Comparison of ENCODE assay signal across 22 cellular contexts in genomic region chr3:197690754-197691153, GRCh38. TPM values are rescaled to one million over a fixed set of nuclear protein-coding genes. Genes with fewer than 3 reads are reported as not detected.
A peak's percentile ranks its signal among the peaks of the same experiment; 100 is the strongest.
DNase-seq lines count a peak whose midpoint lies in the region; ATAC-seq, FAIRE-seq and TF ChIP-seq lines count a peak whose summit lies in the region.
"Had no signal": no experiment of that assay in that cellular context is flagged by ENCODE, and none has a peak within 500 bp of the region (broad histone marks: within the 10 kb centered on the region; RNA-seq: fewer than 3 reads in every experiment).

No MANE protein-coding gene starts in this region.

- POLR2A ChIA-PET in GM12878 (lab: Charles Lee): no interaction called here

- H3K27ac Mint-ChIP-seq in GM23338: no peak overlapping the region
- H3K27ac Mint-ChIP-seq: CD14-positive monocyte; CD4-positive, alpha-beta T cell had no signal

- H3K36me3 ChIP-seq in GM23338 (ENCODE audit: insufficient read depth) (peaks cover 11% of the 10 kb centered on the region; the same call in 1 of the 2 replicates), GM12878 (ENCODE audit: control insufficient read depth in 2 of 2, insufficient read depth in 2 of 2, low read length in 1 of 2) (peaks cover 34 to 47% of the 10 kb centered on the region in 2 experiments)
- H3K36me3 ChIP-seq: BE2C had no signal

- peaks cover 11% of the 10 kb centered on the region for H3K36me3 Mint-ChIP-seq in GM23338 (ENCODE audit: low read depth)

- H3K4me2 ChIP-seq in GM23338: no peak overlapping the region
- no peak overlapping the region for H3K4me2 ChIP-seq in GM12878 (ENCODE audit: control insufficient read depth, insufficient read depth)
- H3K4me2 ChIP-seq: BLaER1 treated with 17β-estradiol and CSF1 and Interleukin-3, amounts not matched to agents 10 nM and 100 nM had no signal

- peak; percentile 57 for ATAC-seq in Right ventricle myocardium superior (ENCODE audit: poor library complexity)
- ATAC-seq in GM23338: no peak
- ATAC-seq in GM12878: no peak
- peak; percentile 8 to 58 for ATAC-seq in right cardiac atrium

- DNase-seq in Right ventricle myocardium superior: no peak
- DNase-seq in cardiac septum (ENCODE audit: low spot score): no peak
- no peak for DNase-seq in GM23338 (ENCODE audit: low spot score)
- DNase-seq in GM12878 (ENCODE audit: low read depth, low spot score): no peak
- no peak for DNase-seq in right cardiac atrium
- DNase-seq in GM19239 (ENCODE audit: insufficient read length, low spot score): no peak
- no peak for DNase-seq in stimulated activated CD4-positive, alpha-beta T cell treated with anti-CD3 and anti-CD28 coated beads, Interleukin-4, amount 100 ng/mL, for 4 hours
- DNase-seq: BE2C; CD4-positive, alpha-beta T cell; CD8-positive, alpha-beta memory T cell; DMS 273 treated with DMSO at 0.1 percent for 48 hours; DMS79; EL; GDM1; H7; HCEC 1CT had no signal

- H3K9ac ChIP-seq in GM12878 (ENCODE audit: control insufficient read depth, insufficient read depth, low read length): no peak overlapping the region
- H3K9ac ChIP-seq: BLaER1 treated with 17β-estradiol and CSF1 and Interleukin-3, amounts not matched to agents 10 nM and 100 nM had no signal

- H3K79me2 ChIP-seq in GM23338 (replicated peaks; ENCODE audit: insufficient read depth) (no peaks in the 10 kb centered on the region), GM12878 (ENCODE audit: control insufficient read depth, insufficient read depth, low read length) (no peaks in the 10 kb centered on the region)

- H2AFZ ChIP-seq in GM23338 (no peak overlapping the region), GM12878 (ENCODE audit: control insufficient read depth, low read depth, low read length) (no peak overlapping the region)

- H4K20me1 ChIP-seq in GM23338 (replicated peaks; ENCODE audit: insufficient read depth): no peaks in the 10 kb centered on the region
- no peaks in the 10 kb centered on the region for H4K20me1 ChIP-seq in GM12878 (ENCODE audit: control insufficient read depth, insufficient read depth)

- H3K4me1 ChIP-seq in GM23338 (ENCODE audit: insufficient read depth) (no peaks in the 10 kb centered on the region), GM12878 (ENCODE audit: control insufficient read depth, insufficient read depth, low read length) (0 out of 2 replicates have a peak, but pooled peaks cover 3% of the 10 kb centered on the region), right cardiac atrium (ENCODE audit: control insufficient read depth, insufficient read depth, low read length) (no peaks in the 10 kb centered on the region)
- H3K4me1 ChIP-seq: BE2C had no signal

- no peaks in the 10 kb centered on the region for H3K27me3 Mint-ChIP-seq in GM23338 (ENCODE audit: insufficient read depth, low read depth, poor library complexity)
- H3K27me3 Mint-ChIP-seq: CD4-positive, alpha-beta T cell; CD8-positive, alpha-beta memory T cell had no signal

- peaks cover 17% of the 10 kb centered on the region for H3K4me1 Mint-ChIP-seq in GM23338
- H3K4me1 Mint-ChIP-seq: CD8-positive, alpha-beta memory T cell had no signal

- H3K9me3 Mint-ChIP-seq in GM23338: no peaks in the 10 kb centered on the region
- H3K9me3 Mint-ChIP-seq: CD4-positive, alpha-beta T cell; CD8-positive, alpha-beta memory T cell had no signal

- TF ChIP-seq CTCF in GM23338 (conservative IDR thresholded peaks at IDR 0.05; ENCODE audit: low read depth in 2 of 2) (no peak), GM12878 (IDR thresholded peaks at IDR 0.05 in 2 of 3, conservative IDR thresholded peaks at IDR 0.05 in 1 of 3; ENCODE audit: control insufficient read depth in 2 of 3, extremely low read depth in 1 of 3, insufficient read depth in 1 of 3, low read depth in 3 of 3, low read length in 3 of 3) (no peak)

- RAD21 ChIA-PET in GM12878 (lab: Charles Lee; ENCODE audit: unreplicated experiment): no interaction called here

- H3K9me3 ChIP-seq in GM12878 (replicated peaks; ENCODE audit: control insufficient read depth, insufficient read depth, low read length) (no peaks in the 10 kb centered on the region), right cardiac atrium (ENCODE audit: control insufficient read depth, low read length) (no peaks in the 10 kb centered on the region)
- H3K9me3 ChIP-seq: BE2C had no signal

- WGBS in GM12878 (ENCODE audit: insufficient coverage, insufficient replicate concordance, low lambda C conversion rate, missing lambda C conversion rate): 98% methylated on average over 6 of the region's 6 CpGs
- WGBS in right cardiac atrium: 83% methylated on average over 6 of the region's 6 CpGs

- intact Hi-C loops in Right ventricle myocardium superior (cut with DNase I): no loop called here
- intact Hi-C loops in cardiac septum (cut with DNase I): no loop called here
- intact Hi-C loops in GM12878 (cut with micrococcal nuclease; ENCODE audit: unreplicated experiment): no loop called here
- intact Hi-C loops in right cardiac atrium (cut with DNase I): no loop called here

- H3K4me3 ChIP-seq in GM23338: no peak overlapping the region
- H3K4me3 ChIP-seq in GM12878: no peak overlapping the region
- no peak overlapping the region for H3K4me3 ChIP-seq in right cardiac atrium (ENCODE audit: low read length)
- H3K4me3 ChIP-seq: BLaER1 treated with 17β-estradiol and CSF1 and Interleukin-3, amounts not matched to agents 10 nM and 100 nM had no signal

- in situ Hi-C loops in GM12878 (cut with MboI): no loop called here

- H3K27me3 ChIP-seq in GM23338 (ENCODE audit: insufficient read depth) (no peaks in the 10 kb centered on the region), GM12878 (replicated peaks in 1 of 2; ENCODE audit: control insufficient read depth in 2 of 2, insufficient read depth in 2 of 2, low read length in 1 of 2) (no peaks in the 10 kb centered on the region), right cardiac atrium (ENCODE audit: control insufficient read depth, insufficient read depth) (no peaks in the 10 kb centered on the region)
- H3K27me3 ChIP-seq: BE2C; BLaER1 treated with 17β-estradiol and CSF1 and Interleukin-3, amounts not matched to agents 10 nM and 100 nM had no signal

- no peaks in the 10 kb centered on the region for H3F3A ChIP-seq in GM23338 (replicated peaks; ENCODE audit: low read depth)

- FAIRE-seq in GM12878 (lab: Jason Lieb, UNC): no peak
- no peak for FAIRE-seq in GM19239 (lab: Jason Lieb, UNC)
- FAIRE-seq: D721Med, GM12891, GM18507, H1 had no signal

- no peak for TF ChIP-seq RAD21 in GM12878 (IDR thresholded peaks at IDR 0.05; ENCODE audit: insufficient read depth, low read depth, low read length)

- no peak for TF ChIP-seq EP300 in GM12878 (IDR thresholded peaks at IDR 0.05; ENCODE audit: borderline replicate concordance in 1 of 2, control insufficient read depth in 1 of 2, low read depth in 2 of 2, low read length in 2 of 2)

- TF ChIP-seq POLR2A in GM12878 (IDR thresholded peaks at IDR 0.05; ENCODE audit: low read depth, low read length): no peak

- SMC1A ChIA-PET in GM12878 (lab: Charles Lee; ENCODE audit: uncharacterized antibody, unreplicated experiment): interaction anchor here (0.9 kb wide), 1 partner anchor 11 kb away, joined by 3 read pairs; no protein-coding TSS in a partner anchor

- no peaks in the 10 kb centered on the region for H3K9me2 ChIP-seq in GM23338 (ENCODE audit: insufficient read depth)

- BruUV-seq in GM12878 (replicated peaks; lab: Mats Ljungman, UMichigan): TSS peak; percentile 10

- H3K4me3 Mint-ChIP-seq in GM23338: no peak overlapping the region
- H3K4me3 Mint-ChIP-seq: CD14-positive monocyte; CD4-positive, alpha-beta T cell; CD8-positive, alpha-beta memory T cell had no signal

- H3K27ac ChIP-seq in GM23338 (ENCODE audit: low read depth) (0 out of 2 replicates have a peak overlapping the region, but pooled peaks have one; percentile 50), GM12878 (ENCODE audit: control insufficient read depth, insufficient read depth) (no peak overlapping the region), right cardiac atrium (ENCODE audit: low read length) (peak overlapping the region; percentile 65)

- CTCF ChIA-PET in GM12878 (lab: Yijun Ruan, JAX): interaction anchor here (0.8 kb wide), 1 partner anchor 12 kb away, joined by 4 read pairs; no protein-coding TSS in a partner anchor

RNA-seq across cellular contexts. Expression of gene RUBCN, which starts 46.0 kb away (rescaled TPM):
- total RNA-seq in Right ventricle myocardium superior (15.1 TPM), cardiac septum (41.0 TPM), GM12878 (2014; rRNA removed) (39.0 and 43.9 TPM in 2 replicates), GM12878 (2014; rRNA removed; fragmentation: Illumina TruSeq; extraction: Trizol) (27.1 and 28.1 TPM in 2 replicates), GM12878 (2021) (74.8 and 79.9 TPM in 2 replicates), right cardiac atrium (10 to 100 TPM; 17.7 to 21.1 (median 19.7) TPM)
- total RNA-seq in GM23338 (2014; rRNA removed; shearing (Covaris generic)): 23.8 and 33.2 TPM in 2 replicates
- polyA plus RNA-seq in GM23338 (2016; fragmentation: Nextera tagmentation; extraction: Ambion mirVana) (11.3 and 13.1 TPM in 2 replicates), GM12878 (2011; rRNA removed) (15.6 and 24.0 TPM in 2 replicates), GM12878 (2014; fragmentation: Illumina TruSeq; extraction: Trizol) (36.9 and 37.1 TPM in 2 replicates), GM12878 (2014; fragmentation: Nextera tagmentation; extraction: Ambion mirVana) (10 to 100 TPM; 15.5 to 25.5 TPM), GM12878 (2014; rRNA removed) (55.8 and 61.4 TPM in 2 replicates), GM12878 (2016; fragmentation: Nextera tagmentation; extraction: Ambion mirVana) (10 to 100 TPM; 51.1 to 52.5 TPM), right cardiac atrium (13.4 TPM)
- total RNA-seq in GM12878 (2013; cell fraction: nucleolus; rRNA removed): 111 and 115 TPM in 2 replicates
- 31.9 TPM for polyA plus RNA-seq in GM12878 (2011; ENCODE audit: low read depth)
- polyA plus RNA-seq in GM12878 (2011; cell fraction: cytosol; rRNA removed): 25.5 and 30.7 TPM in 2 replicates
- 58.0 and 65.4 TPM in 2 replicates for polyA plus RNA-seq in GM12878 (2011; cell fraction: nucleus; rRNA removed)
- polyA plus RNA-seq in GM12878 (2012): 32.0 and 41.2 TPM in 2 replicates
- polyA minus RNA-seq in GM12878 (2011; rRNA and poly(A)+ RNA removed): 44.8 and 57.2 TPM in 2 replicates
- polyA minus RNA-seq in GM12878 (2011; cell fraction: cytosol; rRNA and poly(A)+ RNA removed): 17.2 and 25.2 TPM in 2 replicates
- 34.0 and 51.4 TPM in 2 replicates for polyA minus RNA-seq in GM12878 (2011; cell fraction: nucleus; rRNA and poly(A)+ RNA removed)

RNA-seq across cellular contexts. Expression of gene FYTTD1, which starts 58.9 kb away (rescaled TPM):
- 66.9 TPM for total RNA-seq in Right ventricle myocardium superior
- total RNA-seq in cardiac septum: 87.5 TPM
- 13.7 and 24.7 TPM in 2 replicates for total RNA-seq in GM23338 (2014; rRNA removed; shearing (Covaris generic))
- polyA plus RNA-seq in GM23338 (2016; fragmentation: Nextera tagmentation; extraction: Ambion mirVana): 14.0 and 14.8 TPM in 2 replicates
- 25.4 and 27.5 TPM in 2 replicates for total RNA-seq in GM12878 (2013; cell fraction: nucleolus; rRNA removed)
- 48.3 and 63.8 TPM in 2 replicates for total RNA-seq in GM12878 (2014; rRNA removed)
- 61.5 and 64.6 TPM in 2 replicates for total RNA-seq in GM12878 (2014; rRNA removed; fragmentation: Illumina TruSeq; extraction: Trizol)
- 64.6 and 71.3 TPM in 2 replicates for total RNA-seq in GM12878 (2021)
- polyA plus RNA-seq in GM12878 (2011; ENCODE audit: low read depth): 15.6 TPM
- polyA plus RNA-seq in GM12878 (2011; rRNA removed): 43.2 and 76.1 TPM in 2 replicates
- polyA plus RNA-seq in GM12878 (2011; cell fraction: cytosol; rRNA removed): 10.8 and 19.8 TPM in 2 replicates
- polyA plus RNA-seq in GM12878 (2011; cell fraction: nucleus; rRNA removed): 10.2 and 11.0 TPM in 2 replicates
- 26.0 and 32.2 TPM in 2 replicates for polyA plus RNA-seq in GM12878 (2012)
- polyA plus RNA-seq in GM12878 (2014; fragmentation: Illumina TruSeq; extraction: Trizol): 82.3 and 101 TPM in 2 replicates
- polyA plus RNA-seq in GM12878 (2014; fragmentation: Nextera tagmentation; extraction: Ambion mirVana): 10 to 100 TPM; 25.5 to 35.5 TPM
- 54.2 and 65.6 TPM in 2 replicates for polyA plus RNA-seq in GM12878 (2014; rRNA removed)
- 100 to 1,000 TPM in 1 of 2 experiments, 10 to 100 TPM in 1; 98.9 to 101 TPM for polyA plus RNA-seq in GM12878 (2016; fragmentation: Nextera tagmentation; extraction: Ambion mirVana)
- 22.0 and 35.8 TPM in 2 replicates for polyA minus RNA-seq in GM12878 (2011; rRNA and poly(A)+ RNA removed)
- 15.8 and 20.3 TPM in 2 replicates for polyA minus RNA-seq in GM12878 (2011; cell fraction: cytosol; rRNA and poly(A)+ RNA removed)
- polyA minus RNA-seq in GM12878 (2011; cell fraction: nucleus; rRNA and poly(A)+ RNA removed): 4.0 and 7.4 TPM in 2 replicates
- total RNA-seq in right cardiac atrium: 10 to 100 TPM; 50.1 to 61.0 (median 58.2) TPM
- polyA plus RNA-seq in right cardiac atrium: 17.2 TPM

Comparison
In these comparisons a context has a peak if more than half of its experiments do, and no peak if none do; other contexts are left out.
1. ATAC-seq: peak in Right ventricle myocardium superior (single experiment) and right cardiac atrium (2 of 2); none in GM23338 (single experiment) and GM12878 (single experiment).